Comparison of ENCODE assay signal across 9 cellular contexts in genomic region chr3:141530133-141530768, GRCh38. TPM values are rescaled to one million over a fixed set of nuclear protein-coding genes. Genes with fewer than 3 reads are reported as not detected.
DNase-seq lines count a peak whose midpoint lies in the region; ATAC-seq and TF ChIP-seq lines count a peak whose summit lies in the region.
"Had no signal": no experiment of that assay in that cellular context is flagged by ENCODE, and none has a peak within 500 bp of the region (broad histone marks: within the 10 kb centered on the region; RNA-seq: fewer than 3 reads in every experiment).

No MANE protein-coding gene starts in this region.

- no peak overlapping the region for H3K4me3 ChIP-seq in BLaER1
- H3K4me3 ChIP-seq in MG63 = no peak overlapping the region; the same call in 1 of the 2 replicates
- H3K4me3 ChIP-seq in naive thymus-derived CD4-positive, alpha-beta T cell (ENCODE audit: low read length) = peak overlapping the region; percentile 4

- H3K4me1 Mint-ChIP-seq in MCF 10A (ENCODE audit: insufficient read depth, unreplicated experiment) = peaks cover 39% of the 10 kb centered on the region
- peaks cover 40 to 86% (median 83%) of the 10 kb centered on the region in 7 donors for H3K4me1 Mint-ChIP-seq in naive thymus-derived CD4-positive, alpha-beta T cell

- no peaks in the 10 kb centered on the region for H3K27me3 Mint-ChIP-seq in MCF 10A (ENCODE audit: insufficient read depth, unreplicated experiment)
- H3K27me3 Mint-ChIP-seq in naive thymus-derived CD4-positive, alpha-beta T cell = no peaks in the 10 kb centered on the region

- CTCF ChIA-PET in MCF 10A (lab: Yijun Ruan, JAX) = interaction anchor here (1.3 kb wide), 1 partner anchor 43 kb away, joined by 4 read pairs; no protein-coding TSS in a partner anchor
- CTCF ChIA-PET in naive thymus-derived CD4-positive, alpha-beta T cell (lab: Charles Lee) = interaction anchor here (0.8 to 1.0 kb wide), 3 partner anchors 23 to 31 kb away, joined by 3 to 4 read pairs (median 4); no protein-coding TSS in a partner anchor

- ATAC-seq in naive thymus-derived CD4-positive, alpha-beta T cell = peak; percentile 87
- ATAC-seq in GM21737 (IDR thresholded peaks at IDR 0.05; ENCODE audit: unreplicated experiment) = no peak
- ATAC-seq in HG02981 (IDR thresholded peaks at IDR 0.05; ENCODE audit: unreplicated experiment) = no peak

- no peak for TF ChIP-seq CTCF in MCF 10A (IDR thresholded peaks at IDR 0.05; ENCODE audit: unreplicated experiment)

- intact Hi-C loops in MCF 10A (cut with micrococcal nuclease) = loop anchor here (5.0 kb wide), 1 partner anchor 43 kb away; the partner anchor contains the start of gene RASA2
- intact Hi-C loops in naive thymus-derived CD4-positive, alpha-beta T cell (cut with micrococcal nuclease) = loop anchor here in 1 of 2 donors (1.0 kb wide), 6 partner anchors 8 to 43 kb away; partner anchors contain the start of gene RASA2

- peak; percentile 13 for DNase-seq in MG63
- peak; percentile 88 for DNase-seq in MCF 10A (ENCODE audit: unreplicated experiment)
- peak in 6 of 9 donors; percentile 44 to 74 (median 60) for DNase-seq in naive thymus-derived CD4-positive, alpha-beta T cell
- no peak for DNase-seq in mesenteric fat pad (ENCODE audit: low spot score)
- no peak for DNase-seq in COR-L47 (lab: John Stamatoyannopoulos, UW)
- DNase-seq: NCI-H510A treated with DMSO at 0.1 percent for 48 hours had no signal

- POLR2A ChIA-PET in MCF 10A (lab: Yijun Ruan, JAX) = interaction anchor here (0.9 to 1.9 kb wide), 7 partner anchors 9 to 164 kb away, joined by 3 to 23 read pairs (median 4); no protein-coding TSS in a partner anchor
- POLR2A ChIA-PET in naive thymus-derived CD4-positive, alpha-beta T cell (lab: Charles Lee) = interaction anchor here (0.7 to 3.0 kb wide), 9 partner anchors 9 to 263 kb away, joined by 3 to 30 read pairs (median 5); partner anchors contain the start of gene RASA2

- H3K4me2 ChIP-seq in BLaER1 = peak overlapping the region; percentile 11; the same call in 1 of the 2 replicates

- H3K9me3 Mint-ChIP-seq in MCF 10A (ENCODE audit: unreplicated experiment) = no peaks in the 10 kb centered on the region
- H3K9me3 Mint-ChIP-seq in naive thymus-derived CD4-positive, alpha-beta T cell = peaks cover 0 to 3% (median under 1%) of the 10 kb centered on the region in 11 donors

- peaks cover 18% of the 10 kb centered on the region for H3K4me1 ChIP-seq in BLaER1
- peaks cover 22 to 77% of the 10 kb centered on the region in 2 donors for H3K4me1 ChIP-seq in naive thymus-derived CD4-positive, alpha-beta T cell (ENCODE audit: control insufficient read depth in 2 of 2, insufficient read depth in 2 of 2, low read length in 2 of 2)

- H3K9me3 ChIP-seq in BLaER1 (peaks cover 2% of the 10 kb centered on the region; the same call in 1 of the 2 replicates), MG63 (peaks cover 2% of the 10 kb centered on the region; the same call in 1 of the 2 replicates)
- H3K9me3 ChIP-seq in naive thymus-derived CD4-positive, alpha-beta T cell (ENCODE audit: control insufficient read depth in 2 of 3, low read length in 3 of 3) = no peaks in the 10 kb centered on the region

- H3K27ac ChIP-seq in BLaER1 = no peak overlapping the region
- H3K27ac ChIP-seq in naive thymus-derived CD4-positive, alpha-beta T cell (ENCODE audit: low read depth, low read length) = peak overlapping the region; percentile 62

- BruUV-seq in MCF 10A (replicated peaks; lab: Mats Ljungman, UMichigan) = no TSS peak

- H3K4me3 Mint-ChIP-seq in MCF 10A (ENCODE audit: unreplicated experiment) = peak overlapping the region; percentile 41
- peak overlapping the region; percentile 40 to 94 (median 82) for H3K4me3 Mint-ChIP-seq in naive thymus-derived CD4-positive, alpha-beta T cell

- H3K9ac ChIP-seq in BLaER1 = no peak overlapping the region

- peak overlapping the region; percentile 96 for H3K27ac Mint-ChIP-seq in MCF 10A (ENCODE audit: low read depth, unreplicated experiment)
- peak overlapping the region in 8 of 9 donors; percentile 87 to 97 (median 94) for H3K27ac Mint-ChIP-seq in naive thymus-derived CD4-positive, alpha-beta T cell

- no peaks in the 10 kb centered on the region for H4K20me1 ChIP-seq in BLaER1

- H3K36me3 ChIP-seq in BLaER1 (0 out of 2 replicates have a peak, but pooled peaks cover 3% of the 10 kb centered on the region), MG63 (peaks cover 13% of the 10 kb centered on the region)
- H3K36me3 ChIP-seq in naive thymus-derived CD4-positive, alpha-beta T cell (ENCODE audit: control insufficient read depth in 2 of 3, insufficient read depth in 3 of 3, low read length in 3 of 3) = peaks cover 0 to 1% (median 1%) of the 10 kb centered on the region in 3 experiments

- H3K36me3 Mint-ChIP-seq in MCF 10A (ENCODE audit: insufficient read depth, unreplicated experiment) = peaks cover 2% of the 10 kb centered on the region
- H3K36me3 Mint-ChIP-seq in naive thymus-derived CD4-positive, alpha-beta T cell = peaks cover 6 to 36% (median 26%) of the 10 kb centered on the region in 5 donors

- no peaks in the 10 kb centered on the region for H3K27me3 ChIP-seq in BLaER1
- no peaks in the 10 kb centered on the region for H3K27me3 ChIP-seq in MG63
- H3K27me3 ChIP-seq in naive thymus-derived CD4-positive, alpha-beta T cell (ENCODE audit: control insufficient read depth in 2 of 2, insufficient read depth in 2 of 2, low read length in 2 of 2) = no peaks in the 10 kb centered on the region

RNA-seq across cellular contexts. Expression of gene RASA2, which starts 43.4 kb away (rescaled TPM):
- 7.2 and 10.0 TPM in 2 replicates for total RNA-seq in MG63 (2014; rRNA removed; shearing (Covaris generic); ENCODE audit: low replicate concordance)
- total RNA-seq in MCF 10A (2022) (15.8 and 19.5 TPM in 2 replicates), mesenteric fat pad (24.4 TPM)
- 100 to 1,000 TPM in 2 of 5 experiments, 10 to 100 TPM in 3; 51.9 to 120 (median 96.3) TPM for total RNA-seq in naive thymus-derived CD4-positive, alpha-beta T cell
- 10 to 100 TPM; 51.0 to 59.8 TPM for polyA plus RNA-seq in naive thymus-derived CD4-positive, alpha-beta T cell

Comparison
In these comparisons a context has a peak if more than half of its experiments do, and no peak if none do; other contexts are left out.
1. DNase-seq: peak in MG63 (single experiment), MCF 10A (single experiment) and naive thymus-derived CD4-positive, alpha-beta T cell (6 of 9); none in mesenteric fat pad (single experiment) and COR-L47 (single experiment).